Comparison of ENCODE assay signal across 22 cellular contexts in the genomic region with DNA sequence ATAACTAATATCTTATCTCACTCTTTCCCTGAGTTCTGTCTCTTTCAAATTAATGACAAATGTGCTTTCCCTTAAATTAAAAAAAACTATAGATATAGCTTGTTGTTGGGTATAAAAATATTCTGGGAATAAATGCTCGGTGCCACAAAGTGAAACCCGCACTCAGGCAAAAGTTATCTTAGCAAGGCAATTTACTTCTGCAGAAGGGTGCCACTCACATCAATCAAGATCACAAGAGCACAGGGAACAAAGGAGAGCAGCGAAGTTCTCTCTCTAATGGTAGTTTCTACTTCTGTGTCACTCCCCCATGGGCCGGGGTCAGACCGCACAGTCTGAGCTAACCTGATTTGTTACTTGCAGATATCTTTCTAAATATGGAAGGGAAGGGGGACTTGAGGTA. TPM values are rescaled to one million over a fixed set of nuclear protein-coding genes. Genes with fewer than 3 reads are reported as not detected.
DNase-seq lines count a peak whose midpoint lies in the region; ATAC-seq and TF ChIP-seq lines count a peak whose summit lies in the region.
"Had no signal": no experiment of that assay in that cellular context is flagged by ENCODE, and none has a peak within 500 bp of the region (broad histone marks: within the 10 kb centered on the region; RNA-seq: fewer than 3 reads in every experiment).

No MANE protein-coding gene starts in this region.

- no peak overlapping the region for H3K4me3 Mint-ChIP-seq in chondrocyte (ENCODE audit: unreplicated experiment)
- peak overlapping the region; percentile 87 for H3K4me3 Mint-ChIP-seq in endothelial cell (ENCODE audit: unreplicated experiment)
- no peak overlapping the region for H3K4me3 Mint-ChIP-seq in stimulated activated naive B cell treated with anti-CD40 and anti-IgM and Interleukin-4, amounts not matched to agents 10 μg/mL and 1 μg/mL and 100 μg/mL, for 72 hours
- H3K4me3 Mint-ChIP-seq: B cell; CD4-positive, alpha-beta T cell; CD8-positive, alpha-beta T cell had no signal

- H3K9me3 Mint-ChIP-seq in chondrocyte (ENCODE audit: low read depth) = peaks cover 12% of the 10 kb centered on the region
- H3K9me3 Mint-ChIP-seq in endothelial cell (ENCODE audit: unreplicated experiment) = peaks cover 15% of the 10 kb centered on the region
- H3K9me3 Mint-ChIP-seq in stimulated activated naive B cell treated with anti-CD40 and anti-IgM and Interleukin-4, amounts not matched to agents 10 μg/mL and 1 μg/mL and 100 μg/mL, for 72 hours = peaks cover 6 to 9% of the 10 kb centered on the region in 2 donors

- H3K36me3 Mint-ChIP-seq in chondrocyte (ENCODE audit: low read depth) (peaks cover 3% of the 10 kb centered on the region), endothelial cell (ENCODE audit: low read depth, unreplicated experiment) (peaks cover 65% of the 10 kb centered on the region)
- peaks cover 3% of the 10 kb centered on the region in 2 donors for H3K36me3 Mint-ChIP-seq in stimulated activated naive B cell treated with anti-CD40 and anti-IgM and Interleukin-4, amounts not matched to agents 10 μg/mL and 1 μg/mL and 100 μg/mL, for 72 hours
- H3K36me3 Mint-ChIP-seq: CD8-positive, alpha-beta T cell had no signal

- H3K4me1 ChIP-seq in HEK293 (ENCODE audit: control insufficient read depth, insufficient read depth, low read length) = no peaks in the 10 kb centered on the region
- H3K4me1 ChIP-seq: A549, Caco-2 had no signal

- no peak for ATAC-seq in stimulated activated naive B cell treated with anti-CD40 and anti-IgM and Interleukin-4, amounts not matched to agents 10 μg/mL and 1 μg/mL and 100 μg/mL, for 72 hours (replicated peaks)
- ATAC-seq: A549; CD8-positive, alpha-beta T cell; GM12878 had no signal

- DNase-seq in chondrocyte (ENCODE audit: low spot score) (no peak), endothelial cell (ENCODE audit: low spot score) (no peak), GDM1 (lab: John Stamatoyannopoulos, UW) (no peak), coronary artery (ENCODE audit: low spot score) (no peak)
- no peak for DNase-seq in stimulated activated naive B cell treated with anti-CD40 and anti-IgM and Interleukin-4, amounts not matched to agents 10 μg/mL and 1 μg/mL and 100 μg/mL, for 72 hours
- no peak for DNase-seq in NK-92 treated with Interleukin-12 subunit alpha and Interleukin-12 subunit beta, amount 100 ng/mL, for 24 hours (lab: John Stamatoyannopoulos, UW)
- DNase-seq: AML-193; Caco-2; Calu3; CD4-positive, alpha-beta T cell; CD8-positive, alpha-beta T cell; DMS 273 treated with DMSO at 0.1 percent for 48 hours; DMS153; DMS79 treated with DMSO at 0.1 percent for 48 hours had no signal

- H3K27ac ChIP-seq in HEK293 (ENCODE audit: extremely low read depth, low read depth, low read length) (no peak overlapping the region), coronary artery (no peak overlapping the region)
- H3K27ac ChIP-seq: 22Rv1; A549; BLaER1 treated with 17β-estradiol and CSF1 and Interleukin-3, amounts not matched to agents 10 nM and 100 nM; C4-2B had no signal

- POLR2A ChIA-PET in HEK293 (lab: Yijun Ruan, JAX) = no interaction called here

- TF ChIP-seq CTCF in HEK293 (tag by site-specific recombination; IDR thresholded peaks at IDR 0.05) = no peak
- TF ChIP-seq CTCF in chondrocyte (IDR thresholded peaks at IDR 0.05) = no peak
- TF ChIP-seq CTCF in endothelial cell (IDR thresholded peaks at IDR 0.05; ENCODE audit: unreplicated experiment) = no peak
- TF ChIP-seq CTCF in coronary artery (IDR thresholded peaks at IDR 0.05) = no peak

- peaks cover 8% of the 10 kb centered on the region for H3K4me1 Mint-ChIP-seq in chondrocyte (ENCODE audit: low read depth)
- H3K4me1 Mint-ChIP-seq in endothelial cell (ENCODE audit: unreplicated experiment) = peaks cover 59% of the 10 kb centered on the region
- H3K4me1 Mint-ChIP-seq in stimulated activated naive B cell treated with anti-CD40 and anti-IgM and Interleukin-4, amounts not matched to agents 10 μg/mL and 1 μg/mL and 100 μg/mL, for 72 hours = peaks cover 4 to 9% of the 10 kb centered on the region in 2 donors

- H3K27ac Mint-ChIP-seq in chondrocyte (ENCODE audit: unreplicated experiment) (peak overlapping the region; percentile 3), endothelial cell (ENCODE audit: unreplicated experiment) (no peak overlapping the region)
- H3K27ac Mint-ChIP-seq in stimulated activated naive B cell treated with anti-CD40 and anti-IgM and Interleukin-4, amounts not matched to agents 10 μg/mL and 1 μg/mL and 100 μg/mL, for 72 hours = peak overlapping the region; percentile 22
- H3K27ac Mint-ChIP-seq: B cell; CD4-positive, alpha-beta T cell; CD8-positive, alpha-beta T cell had no signal

- no peaks in the 10 kb centered on the region for H3K36me3 ChIP-seq in HEK293 (ENCODE audit: control insufficient read depth in 2 of 2, insufficient read depth in 1 of 2, low read length in 2 of 2)
- H3K36me3 ChIP-seq: BLaER1 treated with 17β-estradiol and CSF1 and Interleukin-3, amounts not matched to agents 10 nM and 100 nM had no signal

- no peaks in the 10 kb centered on the region for H3K9me3 ChIP-seq in HEK293 (ENCODE audit: control insufficient read depth, insufficient read depth, low read depth, low read length)
- H3K9me3 ChIP-seq: A549, Caco-2 had no signal

- H3K27me3 Mint-ChIP-seq in chondrocyte (ENCODE audit: low read depth) = peaks cover 51% of the 10 kb centered on the region
- H3K27me3 Mint-ChIP-seq in endothelial cell (ENCODE audit: unreplicated experiment) = peaks cover 13% of the 10 kb centered on the region
- H3K27me3 Mint-ChIP-seq in stimulated activated naive B cell treated with anti-CD40 and anti-IgM and Interleukin-4, amounts not matched to agents 10 μg/mL and 1 μg/mL and 100 μg/mL, for 72 hours = peaks cover 9 to 23% of the 10 kb centered on the region in 2 donors

- CTCF ChIA-PET in HEK293 (lab: Yijun Ruan, JAX) = interaction anchor here (0.8 kb wide), 2 partner anchors 328 to 1168 kb away, joined by 3 to 4 read pairs; no protein-coding TSS in a partner anchor

- no peak overlapping the region for H3K4me3 ChIP-seq in HEK293 (ENCODE audit: low read depth, low read length)
- H3K4me3 ChIP-seq in coronary artery = no peak overlapping the region
- H3K4me3 ChIP-seq: A549; BLaER1 treated with 17β-estradiol and CSF1 and Interleukin-3, amounts not matched to agents 10 nM and 100 nM; GM12878 had no signal

TF ChIP-seq in HEK293, 187 proteins besides CTCF, POLR2A, EP300 and RAD21:
- no peak for TF ChIP-seq TRIM28 (IDR thresholded peaks at IDR 0.05; ENCODE audit: borderline replicate concordance, low read length)
- TF ChIP-seq ZSCAN30 (tag by site-specific recombination; IDR thresholded peaks at IDR 0.05) = no peak
- TF ChIP-seq KLF16 (tag by site-specific recombination; IDR thresholded peaks at IDR 0.05) = no peak
- peak; percentile 44 for TF ChIP-seq SETDB1 (IDR thresholded peaks at IDR 0.05; ENCODE audit: insufficient read length, low read length)
- no peak for TF ChIP-seq ZNF394 (tag by site-specific recombination; IDR thresholded peaks at IDR 0.05; ENCODE audit: borderline replicate concordance)

RNA-seq across cellular contexts. Expression of gene OR52N2, which starts 4.7 kb away (rescaled TPM):
- total RNA-seq in chondrocyte = not detected in 3 replicates
- not detected for total RNA-seq in endothelial cell (ENCODE audit: unreplicated experiment)
- total RNA-seq: A172; B cell; Caco-2; Calu3; CD4-positive, alpha-beta T cell; CD8-positive, alpha-beta T cell had no signal

RNA-seq across cellular contexts. Expression of gene OR52N1, which starts 12.9 kb away (rescaled TPM):
- total RNA-seq in chondrocyte = not detected in 3 replicates
- total RNA-seq in endothelial cell (ENCODE audit: unreplicated experiment) = 13.6 TPM
- total RNA-seq: A172; B cell; Caco-2; Calu3; CD4-positive, alpha-beta T cell; CD8-positive, alpha-beta T cell; GM12878 had no signal

RNA-seq across cellular contexts. Expression of gene OR52N5, which starts 20.8 kb away (rescaled TPM):
- total RNA-seq in chondrocyte = not detected in 3 replicates
- total RNA-seq in endothelial cell (ENCODE audit: unreplicated experiment) = 6.8 TPM
- total RNA-seq: A172; B cell; Caco-2; Calu3; CD4-positive, alpha-beta T cell; CD8-positive, alpha-beta T cell; GM12878 had no signal

RNA-seq across cellular contexts. Expression of gene OR52E6, which starts 37.7 kb away (rescaled TPM):
- not detected in 3 replicates for total RNA-seq in chondrocyte
- total RNA-seq in endothelial cell (ENCODE audit: unreplicated experiment) = not detected
- total RNA-seq: A172; B cell; Caco-2; Calu3; CD4-positive, alpha-beta T cell; CD8-positive, alpha-beta T cell; GM12878 had no signal

RNA-seq across cellular contexts. Expression of gene OR52N4, which starts 49.9 kb away (rescaled TPM):
- total RNA-seq in chondrocyte = not detected in 3 replicates
- total RNA-seq in endothelial cell (ENCODE audit: unreplicated experiment) = not detected
- total RNA-seq: A172, Caco-2, Calu3 had no signal

Comparison
In these comparisons a context has a peak if more than half of its experiments do, and no peak if none do; other contexts are left out.
1. RNA of gene OR52N1, which starts 12.9 kb away (total RNA-seq): 13.6 TPM in endothelial cell (single experiment); not detected in chondrocyte; every median in the first group is over 10 times any median in the second.